1 cellular context compared by ENCODE assay signal in the genomic region with DNA sequence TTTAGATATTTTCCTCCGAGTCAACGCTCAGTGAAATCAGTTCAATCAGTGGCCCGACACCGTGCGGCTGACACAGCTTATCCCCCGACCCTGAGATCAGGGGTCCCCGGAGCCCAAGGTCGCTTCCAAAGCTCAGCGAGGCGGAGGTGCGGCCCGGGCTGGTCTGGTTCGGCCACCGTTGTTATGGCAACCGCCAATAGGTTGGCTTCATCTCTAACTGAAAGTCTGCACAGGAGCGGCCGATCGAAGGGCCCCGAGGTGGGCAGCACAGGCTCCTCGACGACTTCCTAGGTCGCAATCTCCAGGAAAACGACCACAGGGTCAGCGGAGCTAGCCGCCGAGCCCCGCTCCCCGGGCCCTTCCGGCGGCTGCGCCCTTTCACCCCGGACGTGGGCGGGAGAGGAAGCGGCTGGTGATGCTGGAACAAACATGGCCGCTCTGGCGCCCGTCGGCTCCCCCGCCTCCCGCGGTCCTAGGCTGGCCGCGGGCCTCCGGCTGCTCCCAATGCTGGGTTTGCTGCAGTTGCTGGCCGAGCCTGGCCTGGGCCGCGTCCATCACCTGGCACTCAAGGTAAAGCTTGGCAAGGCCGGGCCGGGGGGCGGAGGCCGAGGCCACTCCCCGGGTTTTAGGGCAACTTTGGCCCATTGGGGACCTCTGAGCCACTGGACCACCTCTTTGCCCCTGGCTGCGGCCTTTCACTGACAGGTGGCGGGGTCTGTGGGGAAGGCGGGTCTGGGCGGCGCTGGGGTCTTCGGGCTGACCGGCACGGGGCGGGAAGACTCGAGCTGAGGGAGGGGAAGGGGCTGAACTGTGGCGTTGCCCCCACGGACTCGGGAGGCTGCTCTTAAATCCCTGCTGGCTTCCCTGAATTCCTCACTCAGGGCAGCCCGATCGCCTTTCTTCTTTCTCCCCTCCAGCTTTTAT.
TF ChIP-seq lines count a peak whose summit lies in the region.

Gene GPR107, plus strand, starts transcription at position 403 of the 924 bp plus-strand sequence. Its CDS starts 27 bp downstream, at position 430.

TF ChIP-seq in HepG2, 621 proteins besides CTCF, POLR2A, EP300 and RAD21 (continued from another document and continues in another):
- TF ChIP-seq CCAR2 (optimal IDR thresholded peaks at IDR 0.05; ENCODE audit: low read depth, low read length) (no peak), JUNB (CRISPR knock-in tag; IDR thresholded peaks at IDR 0.05; ENCODE audit: borderline replicate concordance) (no peak), GATA4 (IDR thresholded peaks at IDR 0.05; ENCODE audit: borderline replicate concordance, low read depth) (peak; percentile 46; the same call in 1 of the 2 replicates), XBP1 (CRISPR knock-in tag; IDR thresholded peaks at IDR 0.05) (no peak), ZNF30 (CRISPR knock-in tag; IDR thresholded peaks at IDR 0.05) (no peak), ATF6 (CRISPR knock-in tag; conservative IDR thresholded peaks at IDR 0.05) (peak; percentile 78; the same call in 1 of the 2 replicates), KLF13 (CRISPR knock-in tag; IDR thresholded peaks at IDR 0.05) (no peak), ZNF446 (CRISPR knock-in tag; IDR thresholded peaks at IDR 0.05) (0 out of 2 replicates have a peak, but pooled peaks have one; percentile 5), ZNF333 (CRISPR knock-in tag; IDR thresholded peaks at IDR 0.05; ENCODE audit: borderline replicate concordance) (peak; percentile 87; the same call in 1 of the 2 replicates), ZSCAN31 (CRISPR knock-in tag; IDR thresholded peaks at IDR 0.05; ENCODE audit: low read depth) (peak; percentile 48; the same call in 1 of the 2 replicates), ZNF263 (CRISPR knock-in tag; IDR thresholded peaks at IDR 0.05) (no peak), ZNF136 (CRISPR knock-in tag; IDR thresholded peaks at IDR 0.05; ENCODE audit: low read depth) (peak; percentile 51; the same call in 1 of the 2 replicates), ZSCAN21 (CRISPR knock-in tag; IDR thresholded peaks at IDR 0.05; ENCODE audit: borderline replicate concordance) (0 out of 2 replicates have a peak, but pooled peaks have one; percentile 57), MLXIP (CRISPR knock-in tag; IDR thresholded peaks at IDR 0.05; ENCODE audit: borderline replicate concordance) (no peak), SMAD9 (CRISPR knock-in tag; IDR thresholded peaks at IDR 0.05) (no peak), ZBTB1 (CRISPR knock-in tag; IDR thresholded peaks at IDR 0.05; ENCODE audit: borderline replicate concordance) (no peak), KDM3A (CRISPR knock-in tag; IDR thresholded peaks at IDR 0.05; ENCODE audit: low read depth) (peak; percentile 72; the same call in 1 of the 2 replicates), ZSCAN20 (CRISPR knock-in tag; IDR thresholded peaks at IDR 0.05; ENCODE audit: borderline replicate concordance) (no peak), MED13 (CRISPR knock-in tag; IDR thresholded peaks at IDR 0.05) (no peak), ARNT (IDR thresholded peaks at IDR 0.05) (no peak), SPEN (CRISPR knock-in tag; IDR thresholded peaks at IDR 0.05; ENCODE audit: low read depth) (peak; percentile 76), TP53 (CRISPR knock-in tag; conservative IDR thresholded peaks at IDR 0.05) (no peak), ZBTB39 (CRISPR knock-in tag; IDR thresholded peaks at IDR 0.05) (no peak), GTF2F1 (IDR thresholded peaks at IDR 0.05; ENCODE audit: low read length) (no peak), ZNF501 (CRISPR knock-in tag; IDR thresholded peaks at IDR 0.05) (peak; percentile 85), RORA (CRISPR knock-in tag; IDR thresholded peaks at IDR 0.05) (no peak), ZNF296 (CRISPR knock-in tag; conservative IDR thresholded peaks at IDR 0.05) (no peak), FIP1L1 (IDR thresholded peaks at IDR 0.05; ENCODE audit: borderline replicate concordance, insufficient read depth, low read depth, low read length) (no peak), ONECUT2 (CRISPR knock-in tag; IDR thresholded peaks at IDR 0.05) (no peak), DMAP1 (CRISPR knock-in tag; IDR thresholded peaks at IDR 0.05) (peak; percentile 78), ZNF616 (CRISPR knock-in tag; IDR thresholded peaks at IDR 0.05; ENCODE audit: low read depth) (no peak), RBM39 (IDR thresholded peaks at IDR 0.05; ENCODE audit: low read depth, low read length, poor library complexity, severe bottlenecking) (peak; percentile 54), IRF1 (CRISPR knock-in tag; IDR thresholded peaks at IDR 0.05; ENCODE audit: low read depth) (no peak), CHCHD3 (CRISPR knock-in tag; IDR thresholded peaks at IDR 0.05) (no peak), HNF4A (CRISPR knock-in tag; IDR thresholded peaks at IDR 0.05) (peak; percentile 84), BCL6 (CRISPR knock-in tag; IDR thresholded peaks at IDR 0.05) (peak; percentile 83), ZBTB20 (CRISPR knock-in tag; IDR thresholded peaks at IDR 0.05; ENCODE audit: borderline replicate concordance, low read depth) (peak; percentile 35; the same call in 1 of the 2 replicates), NFYB (CRISPR knock-in tag; IDR thresholded peaks at IDR 0.05) (peak; percentile 31)
- TF ChIP-seq, protein P1, sequence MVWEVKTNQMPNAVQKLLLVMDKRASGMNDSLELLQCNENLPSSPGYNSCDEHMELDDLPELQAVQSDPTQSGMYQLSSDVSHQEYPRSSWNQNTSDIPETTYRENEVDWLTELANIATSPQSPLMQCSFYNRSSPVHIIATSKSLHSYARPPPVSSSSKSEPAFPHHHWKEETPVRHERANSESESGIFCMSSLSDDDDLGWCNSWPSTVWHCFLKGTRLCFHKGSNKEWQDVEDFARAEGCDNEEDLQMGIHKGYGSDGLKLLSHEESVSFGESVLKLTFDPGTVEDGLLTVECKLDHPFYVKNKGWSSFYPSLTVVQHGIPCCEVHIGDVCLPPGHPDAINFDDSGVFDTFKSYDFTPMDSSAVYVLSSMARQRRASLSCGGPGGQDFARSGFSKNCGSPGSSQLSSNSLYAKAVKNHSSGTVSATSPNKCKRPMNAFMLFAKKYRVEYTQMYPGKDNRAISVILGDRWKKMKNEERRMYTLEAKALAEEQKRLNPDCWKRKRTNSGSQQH (CRISPR knock-in tag; IDR thresholded peaks at IDR 0.05; ENCODE audit: low read depth), result no peak
- TF ChIP-seq, protein P2, sequence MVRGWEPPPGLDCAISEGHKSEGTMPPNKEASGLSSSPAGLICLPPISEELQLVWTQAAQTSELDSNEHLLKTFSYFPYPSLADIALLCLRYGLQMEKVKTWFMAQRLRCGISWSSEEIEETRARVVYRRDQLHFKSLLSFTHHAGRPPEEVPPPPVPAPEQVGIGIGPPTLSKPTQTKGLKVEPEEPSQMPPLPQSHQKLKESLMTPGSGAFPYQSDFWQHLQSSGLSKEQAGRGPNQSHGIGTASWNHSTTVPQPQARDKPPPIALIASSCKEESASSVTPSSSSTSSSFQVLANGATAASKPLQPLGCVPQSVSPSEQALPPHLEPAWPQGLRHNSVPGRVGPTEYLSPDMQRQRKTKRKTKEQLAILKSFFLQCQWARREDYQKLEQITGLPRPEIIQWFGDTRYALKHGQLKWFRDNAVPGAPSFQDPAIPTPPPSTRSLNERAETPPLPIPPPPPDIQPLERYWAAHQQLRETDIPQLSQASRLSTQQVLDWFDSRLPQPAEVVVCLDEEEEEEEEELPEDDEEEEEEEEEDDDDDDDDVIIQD (CRISPR knock-in tag; IDR thresholded peaks at IDR 0.05; ENCODE audit: low read depth), result no peak
- TF ChIP-seq, protein P3, sequence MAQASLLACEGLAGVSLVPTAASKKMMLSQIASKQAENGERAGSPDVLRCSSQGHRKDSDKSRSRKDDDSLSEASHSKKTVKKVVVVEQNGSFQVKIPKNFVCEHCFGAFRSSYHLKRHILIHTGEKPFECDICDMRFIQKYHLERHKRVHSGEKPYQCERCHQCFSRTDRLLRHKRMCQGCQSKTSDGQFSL (CRISPR knock-in tag; IDR thresholded peaks at IDR 0.05), result no peak
